10 cellular contexts compared by ENCODE assay signal in genomic region chr1:207007352-207008033, GRCh38. TPM values are rescaled to one million over a fixed set of nuclear protein-coding genes. Genes with fewer than 3 reads are reported as not detected.
DNase-seq lines count a peak whose midpoint lies in the region; ATAC-seq, FAIRE-seq and TF ChIP-seq lines count a peak whose summit lies in the region.
"Had no signal": no experiment of that assay in that cellular context is flagged by ENCODE, and none has a peak within 500 bp of the region (broad histone marks: within the 10 kb centered on the region; RNA-seq: fewer than 3 reads in every experiment).

No MANE protein-coding gene starts in this region.

- no peak overlapping the region for H3K9ac ChIP-seq in Karpas-422 (ENCODE audit: low read length)
- H3K9ac ChIP-seq in kidney (ENCODE audit: low read length in 2 of 2): no peak overlapping the region

- no peaks in the 10 kb centered on the region for H4K20me1 ChIP-seq in Karpas-422 (ENCODE audit: insufficient read depth, low read depth, low read length)

- ATAC-seq in SK-N-SH treated with all-trans-retinoic acid at 6 μM for 48 hours (peak; percentile 86), sciatic nerve (peak; percentile 79)

- H3K4me1 ChIP-seq in Karpas-422 (ENCODE audit: low read length) (no peaks in the 10 kb centered on the region), kidney (ENCODE audit: control insufficient read depth in 1 of 2, insufficient read depth in 1 of 2, low read depth in 1 of 2, low read length in 2 of 2) (peaks cover 15 to 36% of the 10 kb centered on the region in 2 donors)

- no peak overlapping the region for H3K27ac ChIP-seq in Karpas-422 (ENCODE audit: low read length)
- no peak overlapping the region for H3K27ac ChIP-seq in kidney (ENCODE audit: low read depth in 2 of 2, low read length in 2 of 2)

- H3K9me2 ChIP-seq in Karpas-422 (replicated peaks; ENCODE audit: insufficient read depth, low read length): no peaks in the 10 kb centered on the region

- peak; percentile 98 for DNase-seq in ELR (ENCODE audit: low read depth)
- DNase-seq in fibroblast of the conjunctiva (ENCODE audit: low read depth): peak; percentile 10
- DNase-seq in sciatic nerve (ENCODE audit: low spot score): peak; percentile 72
- no peak for DNase-seq in stimulated activated CD4-positive, alpha-beta T cell treated with anti-CD3 and anti-CD28 coated beads, Interleukin-2, amount 100 ng/mL, for 24 hours
- DNase-seq in Karpas-422: no peak
- DNase-seq in kidney: no peak
- DNase-seq in Kasumi-1 (lab: John Stamatoyannopoulos, UW): no peak
- DNase-seq: activated T-cell treated with anti-CD3 and anti-CD28 coated beads, Interleukin-2, amount 50 U/mL, for 1 hour; NCI-H1694 treated with DMSO at 0.1 percent for 48 hours had no signal

- FAIRE-seq in kidney (lab: Jason Lieb, UNC): no peak

- TF ChIP-seq CTCF in kidney (IDR thresholded peaks at IDR 0.05; ENCODE audit: borderline replicate concordance, extremely low read depth, insufficient read depth): no peak

- H3K27me3 ChIP-seq in Karpas-422 (ENCODE audit: low read length): no peaks in the 10 kb centered on the region

- H3K79me2 ChIP-seq in Karpas-422 (ENCODE audit: low read length): no peaks in the 10 kb centered on the region

- no peaks in the 10 kb centered on the region for H3K9me3 ChIP-seq in Karpas-422 (ENCODE audit: low read length)
- no peaks in the 10 kb centered on the region for H3K9me3 ChIP-seq in kidney (ENCODE audit: control insufficient read depth in 1 of 2, low read length in 2 of 2)

- intact Hi-C loops in sciatic nerve (cut with DNase I): no loop called here
- intact Hi-C loops in kidney (cut with DNase I): no loop called here

- H3K36me3 ChIP-seq in Karpas-422 (ENCODE audit: insufficient read depth, low read length) (no peaks in the 10 kb centered on the region), kidney (ENCODE audit: control insufficient read depth in 1 of 2, insufficient read depth in 2 of 2, low read length in 2 of 2) (no peaks in the 10 kb centered on the region)

- H3K4me3 ChIP-seq in Karpas-422 (ENCODE audit: low read length) (no peak overlapping the region), kidney (ENCODE audit: low read length in 2 of 2) (no peak overlapping the region)

- no peak overlapping the region for H2AFZ ChIP-seq in Karpas-422 (ENCODE audit: low read length)

- no peak overlapping the region for H3K4me2 ChIP-seq in Karpas-422 (ENCODE audit: low read depth, low read length, poor library complexity, severe bottlenecking)

TF ChIP-seq in SK-N-SH treated with all-trans-retinoic acid at 6 μM for 48 hours, 23 proteins besides CTCF, POLR2A, EP300 and RAD21:
- TF ChIP-seq BACH2 (CRISPR knock-in tag; IDR thresholded peaks at IDR 0.05; ENCODE audit: borderline replicate concordance): no peak
- no peak for TF ChIP-seq ZFP30 (CRISPR knock-in tag; IDR thresholded peaks at IDR 0.05)
- TF ChIP-seq PATZ1 (CRISPR knock-in tag; IDR thresholded peaks at IDR 0.05; ENCODE audit: borderline replicate concordance): peak; percentile 68; the same call in 1 of the 2 replicates
- TF ChIP-seq ISL1 (CRISPR knock-in tag; IDR thresholded peaks at IDR 0.05): peak; percentile 78
- no peak for TF ChIP-seq PPARA (CRISPR knock-in tag; IDR thresholded peaks at IDR 0.05; ENCODE audit: borderline replicate concordance)
- TF ChIP-seq ZNF565 (CRISPR knock-in tag; conservative IDR thresholded peaks at IDR 0.05; ENCODE audit: low read depth): no peak
- no peak for TF ChIP-seq TCF4 (CRISPR knock-in tag; IDR thresholded peaks at IDR 0.05; ENCODE audit: borderline replicate concordance)
- TF ChIP-seq ESRRG (CRISPR knock-in tag; IDR thresholded peaks at IDR 0.05): no peak
- TF ChIP-seq ZC3H10 (CRISPR knock-in tag; IDR thresholded peaks at IDR 0.05): 0 out of 2 replicates have a peak, but pooled peaks have one; percentile 22
- peak; percentile 74; the same call in 1 of the 2 replicates for TF ChIP-seq TOX (CRISPR knock-in tag; IDR thresholded peaks at IDR 0.05; ENCODE audit: borderline replicate concordance)
- no peak for TF ChIP-seq CREB5 (CRISPR knock-in tag; IDR thresholded peaks at IDR 0.05; ENCODE audit: low read depth)
- TF ChIP-seq ZNF8 (CRISPR knock-in tag; IDR thresholded peaks at IDR 0.05): no peak
- no peak for TF ChIP-seq ZNF70 (CRISPR knock-in tag; IDR thresholded peaks at IDR 0.05)
- TF ChIP-seq SNAI2 (CRISPR knock-in tag; IDR thresholded peaks at IDR 0.05): no peak
- TF ChIP-seq CSDC2 (CRISPR knock-in tag; IDR thresholded peaks at IDR 0.05): no peak
- TF ChIP-seq OSR1 (CRISPR knock-in tag; IDR thresholded peaks at IDR 0.05): no peak
- no peak for TF ChIP-seq GLIS3 (CRISPR knock-in tag; IDR thresholded peaks at IDR 0.05)
TF ChIP-seq in SK-N-SH treated with all-trans-retinoic acid at 6 μM for 48 hours: peak in this region for 4.

RNA-seq across cellular contexts. Expression of gene C1orf116, which starts 25.1 kb away (rescaled TPM):
- total RNA-seq in sciatic nerve: 0.49 TPM
- total RNA-seq in Karpas-422 (2014; rRNA removed; shearing (Covaris generic); ENCODE audit: low replicate concordance): not detected in 2 replicates
- total RNA-seq in kidney: 19.6 TPM
- 11.9 TPM for polyA plus RNA-seq in kidney (ENCODE audit: insufficient read depth, low read depth, low replicate concordance)

RNA-seq across cellular contexts. Expression of gene FCAMR, which starts 37.2 kb away (rescaled TPM):
- total RNA-seq in sciatic nerve: not detected
- not detected in 2 replicates for total RNA-seq in Karpas-422 (2014; rRNA removed; shearing (Covaris generic); ENCODE audit: low replicate concordance)
- total RNA-seq in kidney: 1.8 TPM
- polyA plus RNA-seq in kidney (ENCODE audit: insufficient read depth, low read depth, low replicate concordance): 34.6 TPM

RNA-seq across cellular contexts. Expression of gene YOD1, which starts 43.5 kb away (rescaled TPM):
- total RNA-seq in sciatic nerve (15.3 TPM), kidney (6.2 TPM)
- not detected in 2 replicates for total RNA-seq in Karpas-422 (2014; rRNA removed; shearing (Covaris generic); ENCODE audit: low replicate concordance)
- 2.7 TPM for polyA plus RNA-seq in kidney (ENCODE audit: insufficient read depth, low read depth, low replicate concordance)

RNA-seq across cellular contexts. Expression of gene PFKFB2, which starts 45.6 kb away (rescaled TPM):
- total RNA-seq in sciatic nerve (16.7 TPM), kidney (20.6 TPM)
- 0.07 TPM in 1 of 2 replicates, not detected in the other for total RNA-seq in Karpas-422 (2014; rRNA removed; shearing (Covaris generic); ENCODE audit: low replicate concordance)
- 21.7 TPM for polyA plus RNA-seq in kidney (ENCODE audit: insufficient read depth, low read depth, low replicate concordance)

Comparison
In these comparisons a context has a peak if more than half of its experiments do, and no peak if none do; other contexts are left out.
1. DNase-seq: peak in ELR (single experiment), fibroblast of the conjunctiva (single experiment) and sciatic nerve (single experiment); none in stimulated activated CD4-positive, alpha-beta T cell treated with anti-CD3 and anti-CD28 coated beads, Interleukin-2, amount 100 ng/mL, for 24 hours (0 of 2), Karpas-422 (single experiment), kidney (single experiment) and Kasumi-1 (0 of 2).
2. RNA of gene C1orf116, which starts 25.1 kb away (total RNA-seq): 19.6 TPM in kidney (single experiment); 0.49 TPM in sciatic nerve (single experiment) and not detected in Karpas-422; every median in the first group is over 10 times any median in the second.